In genomic region chr1:31763671-31764306, GRCh38 we compare ENCODE assay signal across 9 cellular contexts. TPM values are rescaled to one million over a fixed set of nuclear protein-coding genes. Genes with fewer than 3 reads are reported as not detected.
A peak's percentile ranks its signal among the peaks of the same experiment; 100 is the strongest.
DNase-seq lines count a peak whose midpoint lies in the region; ATAC-seq and TF ChIP-seq lines count a peak whose summit lies in the region.
"Had no signal": no experiment of that assay in that cellular context is flagged by ENCODE, and none has a peak within 500 bp of the region (broad histone marks: within the 10 kb centered on the region; RNA-seq: fewer than 3 reads in every experiment).

No MANE protein-coding gene starts in this region.

- H3K27me3 Mint-ChIP-seq in Caco-2 (ENCODE audit: insufficient read depth, unreplicated experiment): peaks cover 6% of the 10 kb centered on the region
- peaks cover 66% of the 10 kb centered on the region for H3K27me3 Mint-ChIP-seq in progenitor cell of endocrine pancreas

- DNase-seq in Caco-2 (no peak), NT2/D1 (ENCODE audit: low read depth, low spot score) (no peak), dorsolateral prefrontal cortex (no peak), progenitor cell of endocrine pancreas (ENCODE audit: low spot score, unreplicated experiment) (no peak), NCI-H2196 treated with DMSO at 0.1 percent for 48 hours (lab: John Stamatoyannopoulos, UW; ENCODE audit: unreplicated experiment) (no peak), hypothalamus (lab: John Stamatoyannopoulos, UW) (no peak), hepatic stellate cell (ENCODE audit: low spot score) (no peak)
- DNase-seq: amniotic stem cell had no signal

- H3K9me3 ChIP-seq in Caco-2: no peaks in the 10 kb centered on the region
- no peaks in the 10 kb centered on the region for H3K9me3 ChIP-seq in NT2/D1 (ENCODE audit: insufficient read depth, low read length)

- H3K27me3 ChIP-seq in Caco-2 (replicated peaks; ENCODE audit: control insufficient read depth, insufficient read depth, low read length) (no peaks in the 10 kb centered on the region), NT2/D1 (ENCODE audit: insufficient read depth, insufficient read length) (peaks cover 23% of the 10 kb centered on the region), dorsolateral prefrontal cortex (no peaks in the 10 kb centered on the region)

- H3K4me3 ChIP-seq in Caco-2 (ENCODE audit: low read depth, low read length) (peak overlapping the region; percentile 38), NT2/D1 (ENCODE audit: insufficient read length, low read depth) (peak overlapping the region; percentile 50), dorsolateral prefrontal cortex (peak overlapping the region; percentile 48 to 95 (median 73))

- no peaks in the 10 kb centered on the region for H3K9me3 Mint-ChIP-seq in Caco-2 (ENCODE audit: unreplicated experiment)
- no peaks in the 10 kb centered on the region for H3K9me3 Mint-ChIP-seq in progenitor cell of endocrine pancreas (ENCODE audit: low read depth)

- POLR2A ChIA-PET in Caco-2 (lab: Charles Lee): no interaction called here

- H3K4me1 ChIP-seq in Caco-2 (peaks cover 25% of the 10 kb centered on the region), NT2/D1 (ENCODE audit: insufficient read depth, insufficient read length) (peaks cover 63% of the 10 kb centered on the region)

- intact Hi-C loops in Caco-2 (cut with micrococcal nuclease; ENCODE audit: unreplicated experiment): no loop called here
- intact Hi-C loops in dorsolateral prefrontal cortex (cut with DNase I): loop anchor here (1.0 to 10.0 kb wide), 6 partner anchors 25 to 299 kb away; partner anchors contain the start of genes KHDRBS1 (in 1 of the 2) and PTP4A2 (in 1 of the 2)

- H3K27ac ChIP-seq in dorsolateral prefrontal cortex: peak overlapping the region in 40 of 59 donors; percentile 33 to 89 (median 74)

- H3K27ac Mint-ChIP-seq in Caco-2 (ENCODE audit: unreplicated experiment): no peak overlapping the region
- no peak overlapping the region for H3K27ac Mint-ChIP-seq in progenitor cell of endocrine pancreas

- ATAC-seq in HG03196 (IDR thresholded peaks at IDR 0.05; ENCODE audit: unreplicated experiment): no peak

- H3K4me1 Mint-ChIP-seq in Caco-2 (ENCODE audit: low read depth, unreplicated experiment) (peaks cover 8% of the 10 kb centered on the region), progenitor cell of endocrine pancreas (ENCODE audit: low read depth) (peaks cover 6% of the 10 kb centered on the region)

- H3K36me3 ChIP-seq in Caco-2 (ENCODE audit: control insufficient read depth, insufficient read depth, low read length): no peaks in the 10 kb centered on the region
- H3K36me3 ChIP-seq in NT2/D1 (ENCODE audit: insufficient read depth, insufficient read length, low read length): no peaks in the 10 kb centered on the region

- TF ChIP-seq CTCF in Caco-2 (IDR thresholded peaks at IDR 0.05; ENCODE audit: insufficient read depth in 1 of 2, low read depth in 1 of 2, low read length in 1 of 2, severe bottlenecking in 1 of 2, unreplicated experiment in 1 of 2) (no peak), dorsolateral prefrontal cortex (IDR thresholded peaks at IDR 0.05 in 54 of 56, conservative IDR thresholded peaks at IDR 0.05 in 2 of 56; ENCODE audit: low read depth in 1 of 56, partially characterized antibody in 56 of 56) (no peak), progenitor cell of endocrine pancreas (IDR thresholded peaks at IDR 0.05; ENCODE audit: unreplicated experiment) (no peak)

- peak overlapping the region; percentile 76 for H3K9ac ChIP-seq in NT2/D1 (ENCODE audit: insufficient read length, low read depth)

- BruUV-seq in Caco-2 (replicated peaks; lab: Mats Ljungman, UMichigan): no TSS peak

- CTCF ChIA-PET in Caco-2 (lab: Charles Lee): interaction anchor here (0.9 to 1.6 kb wide), 3 partner anchors 25 to 200 kb away, joined by 3 to 12 read pairs (median 7); no protein-coding TSS in a partner anchor

- H3K4me3 Mint-ChIP-seq in Caco-2 (ENCODE audit: unreplicated experiment) (peak overlapping the region; percentile 84), progenitor cell of endocrine pancreas (ENCODE audit: low read depth) (peak overlapping the region; percentile 68)

- H3K36me3 Mint-ChIP-seq in Caco-2 (ENCODE audit: insufficient read depth, unreplicated experiment): peaks cover 5% of the 10 kb centered on the region
- no peaks in the 10 kb centered on the region for H3K36me3 Mint-ChIP-seq in progenitor cell of endocrine pancreas (ENCODE audit: insufficient read depth)

RNA-seq across cellular contexts. Expression of gene ADGRB2, which starts 0.4 kb away (rescaled TPM):
- total RNA-seq in Caco-2 (2022): 1.4 and 2.2 TPM in 2 replicates
- 100 to 1,000 TPM; 101 to 272 (median 186) TPM for total RNA-seq in dorsolateral prefrontal cortex
- total RNA-seq in progenitor cell of endocrine pancreas: 4.6 and 5.5 TPM in 2 replicates

RNA-seq across cellular contexts. Expression of gene SPOCD1, which starts 52.0 kb away (rescaled TPM):
- total RNA-seq in Caco-2 (2022) (0.26 and 0.66 TPM in 2 replicates), dorsolateral prefrontal cortex (1 to 10 TPM in 68 of 120 experiments, under 1 TPM in 48, not detected in 4; 0.14 to 9.4 (median 1.1) TPM), progenitor cell of endocrine pancreas (0.36 and 0.91 TPM in 2 replicates)

RNA-seq across cellular contexts. Expression of gene COL16A1, which starts 60.0 kb away (rescaled TPM):
- total RNA-seq in Caco-2 (2022) (0.44 and 0.50 TPM in 2 replicates), dorsolateral prefrontal cortex (100 to 1,000 TPM in 60 of 120 experiments, 10 to 100 TPM in 60; 24.6 to 285 (median 97.8) TPM), progenitor cell of endocrine pancreas (0.67 and 2.1 TPM in 2 replicates)

Comparison
In these comparisons a context has a peak if more than half of its experiments do, and no peak if none do; other contexts are left out.
1. RNA of gene ADGRB2, which starts 0.4 kb away (total RNA-seq): 101 to 272 TPM in dorsolateral prefrontal cortex; 4.6 to 5.5 TPM in progenitor cell of endocrine pancreas and 1.4 to 2.2 TPM in Caco-2; every median in the first group is over 10 times any median in the second.
2. Peak in every context shown above with its lines, with median percentiles within 50 percentile points of each other: H3K4me3 ChIP-seq.